In genomic region chr6:170584181-170584953, GRCh38 we compare ENCODE assay signal across 8 cellular contexts. TPM values are rescaled to one million over a fixed set of nuclear protein-coding genes. Genes with fewer than 3 reads are reported as not detected.
DNase-seq lines count a peak whose midpoint lies in the region; ATAC-seq and TF ChIP-seq lines count a peak whose summit lies in the region.

Gene PDCD2, minus strand, starts transcription at chr6:170584637. Its CDS starts 56 bp downstream, at chr6:170584581.

- peaks cover 10 to 11% of the 10 kb centered on the region in 2 donors for H3K4me1 ChIP-seq in mucosa of rectum (ENCODE audit: control insufficient read depth in 2 of 2, insufficient read depth in 2 of 2, low read length in 2 of 2)

- peak within 1 kb of the TSS; percentile 86 to 89 for H3K9ac ChIP-seq in mucosa of rectum (ENCODE audit: low read depth in 1 of 2, low read length in 2 of 2)

- peak within 1 kb of the TSS; percentile 66 for H3K4me3 ChIP-seq in epithelial cell of proximal tubule (ENCODE audit: low read depth, low read length)
- H3K4me3 ChIP-seq in mucosa of rectum (ENCODE audit: low read length in 2 of 2) = peak within 1 kb of the TSS; percentile 85 to 93

- TF ChIP-seq EP300 in Ishikawa (IDR thresholded peaks at IDR 0.05; ENCODE audit: borderline replicate concordance) = no peak

- no peaks in the 10 kb centered on the region for H3K9me3 ChIP-seq in mucosa of rectum (ENCODE audit: control insufficient read depth in 2 of 2, low read length in 2 of 2)

- DNase-seq in DMS114 treated with DMSO at 0.1 percent for 48 hours (lab: John Stamatoyannopoulos, UW; ENCODE audit: unreplicated experiment) = peak; percentile 71
- DNase-seq in OCI-M2 (lab: John Stamatoyannopoulos, UW; ENCODE audit: unreplicated experiment) = peak; percentile 83
- peak; percentile 92 for DNase-seq in activated T-cell treated with anti-CD3 and anti-CD28 coated beads for 48 hours (ENCODE audit: low read depth)
- peak; percentile 26 for DNase-seq in epithelial cell of proximal tubule (ENCODE audit: low read depth)
- DNase-seq in stimulated activated CD8-positive, alpha-beta memory T cell treated with anti-CD3 and anti-CD28 coated beads, Interleukin-4, amount 100 ng/mL, for 48 hours = peak; percentile 93

- ATAC-seq in GM21576 (IDR thresholded peaks at IDR 0.05; ENCODE audit: unreplicated experiment) = peak; percentile 99

- H3K27ac ChIP-seq in mucosa of rectum (ENCODE audit: low read depth in 2 of 2, low read length in 2 of 2) = peak within 1 kb of the TSS; percentile 78 to 90

- no peak for TF ChIP-seq CTCF in epithelial cell of proximal tubule (conservative IDR thresholded peaks at IDR 0.05; ENCODE audit: low read depth, low read length)

- no peaks in the 10 kb centered on the region for H3K27me3 ChIP-seq in mucosa of rectum (ENCODE audit: control insufficient read depth in 2 of 2, insufficient read depth in 2 of 2, low read length in 2 of 2)

- no peak for TF ChIP-seq RAD21 in Ishikawa (IDR thresholded peaks at IDR 0.05; ENCODE audit: low read depth)

- peaks cover 19 to 23% of the 10 kb centered on the region in 2 donors for H3K36me3 ChIP-seq in mucosa of rectum (ENCODE audit: control insufficient read depth in 2 of 2, insufficient read depth in 2 of 2, low read length in 2 of 2)

TF ChIP-seq in Ishikawa, 13 proteins besides CTCF, POLR2A, EP300 and RAD21:
- TF ChIP-seq TEAD4 (IDR thresholded peaks at IDR 0.05) (0 out of 2 replicates have a peak, but pooled peaks have one; percentile 9), ZBTB7A (IDR thresholded peaks at IDR 0.05; ENCODE audit: low read depth) (no peak), USF1 (IDR thresholded peaks at IDR 0.05) (peak; percentile 23; the same call in 1 of the 2 replicates), CEBPB (IDR thresholded peaks at IDR 0.05) (no peak), EGR1 (IDR thresholded peaks at IDR 0.05) (0 out of 2 replicates have a peak, but pooled peaks have one; percentile 16), YY1 (IDR thresholded peaks at IDR 0.05; ENCODE audit: low read depth) (peak; percentile 87), CREB1 (IDR thresholded peaks at IDR 0.05; ENCODE audit: low read depth) (peak; percentile 41; the same call in 1 of the 2 replicates), FOXM1 (IDR thresholded peaks at IDR 0.05; ENCODE audit: borderline replicate concordance, low read depth) (no peak), TAF1 (IDR thresholded peaks at IDR 0.05; ENCODE audit: low read depth) (peak; percentile 74), MAX (IDR thresholded peaks at IDR 0.05) (peak; percentile 75), TCF12 (IDR thresholded peaks at IDR 0.05; ENCODE audit: low read depth) (no peak), NFIC (IDR thresholded peaks at IDR 0.05) (no peak), REST (IDR thresholded peaks at IDR 0.05; ENCODE audit: low read depth) (no peak)
TF ChIP-seq in Ishikawa: peak in this region for 7.

RNA-seq across cellular contexts. Expression of gene PDCD2, which starts in this region (rescaled TPM):
- 91.2 and 123 TPM in 2 replicates for total RNA-seq in epithelial cell of proximal tubule

Comparison
In these comparisons a context has a peak if more than half of its experiments do, and no peak if none do; other contexts are left out.
1. Peak in every context shown above with its lines: DNase-seq, ATAC-seq, H3K4me3 ChIP-seq and H3K27ac ChIP-seq.
2. DNase-seq: peak in every context shown above with its lines; median percentile 93 in stimulated activated CD8-positive, alpha-beta memory T cell treated with anti-CD3 and anti-CD28 coated beads, Interleukin-4, amount 100 ng/mL, for 48 hours; 92 in activated T-cell treated with anti-CD3 and anti-CD28 coated beads for 48 hours; 83 in OCI-M2; 71 in DMS114 treated with DMSO at 0.1 percent for 48 hours; 26 in epithelial cell of proximal tubule.